ENCODE assay signal across 18 cellular contexts in the genomic region with DNA sequence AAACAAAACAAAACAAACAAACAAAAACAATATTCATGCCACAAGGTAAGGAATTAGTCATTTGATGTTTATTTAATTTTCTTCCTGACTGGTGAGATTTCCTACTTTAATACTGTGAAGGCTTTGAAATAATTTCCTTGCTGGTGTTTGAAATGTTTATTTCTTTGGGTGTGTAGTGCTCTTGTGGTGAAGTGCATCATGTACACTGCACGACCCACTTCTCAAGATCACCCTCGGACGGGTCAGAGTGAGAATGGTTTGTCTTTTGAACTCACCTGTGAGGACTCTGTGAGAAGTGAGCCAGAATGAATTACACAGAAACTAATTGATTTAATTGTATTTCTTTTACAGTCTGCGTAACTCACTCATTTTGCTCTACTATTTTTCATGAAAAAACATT.
DNase-seq lines count a peak whose midpoint lies in the region; ATAC-seq and TF ChIP-seq lines count a peak whose summit lies in the region.
"Had no signal": no experiment of that assay in that cellular context is flagged by ENCODE, and none has a peak within 500 bp of the region (broad histone marks: within the 10 kb centered on the region; RNA-seq: fewer than 3 reads in every experiment).

No MANE protein-coding gene starts in this region.

- no peak for DNase-seq in GM23338 (ENCODE audit: low spot score)
- DNase-seq in WTC11 (ENCODE audit: low spot score), result no peak
- DNase-seq in mesenchymal stem cell, result no peak
- no peak for DNase-seq in smooth muscle cell (lab: John Stamatoyannopoulos, UW; ENCODE audit: unreplicated experiment)
- no peak for DNase-seq in DMS114 treated with DMSO at 0.1 percent for 48 hours (lab: John Stamatoyannopoulos, UW; ENCODE audit: unreplicated experiment)
- no peak for DNase-seq in SKM-1 treated with dmso at 0.1 percent for 144 hours (lab: John Stamatoyannopoulos, UW; ENCODE audit: unreplicated experiment)
- no peak for DNase-seq in HuH-7.5 (ENCODE audit: low spot score)
- DNase-seq in foreskin keratinocyte, result no peak
- DNase-seq: CD4-positive, CD25-positive, alpha-beta regulatory T cell; DND-41; GDM1; NCI-H1436; NCI-H2029 treated with DMSO at 0.1 percent for 48 hours; NCI-H510A; NCI-H82; RPMI8226; SJCRH30 had no signal

- no peaks in the 10 kb centered on the region for H3F3A ChIP-seq in GM23338 (replicated peaks; ENCODE audit: low read depth)
- H3F3A ChIP-seq in smooth muscle cell (ENCODE audit: low read depth), result no peaks in the 10 kb centered on the region

- H2BK120ac ChIP-seq in mesenchymal stem cell (ENCODE audit: low read depth, low read length), result no peak overlapping the region

- no peak overlapping the region for H2BK15ac ChIP-seq in mesenchymal stem cell (ENCODE audit: low read depth, poor library complexity, severe bottlenecking)

- no peak overlapping the region for H4K8ac ChIP-seq in mesenchymal stem cell (ENCODE audit: low read length)

- H4K91ac ChIP-seq in mesenchymal stem cell (ENCODE audit: low read length), result no peak overlapping the region

- H3K23ac ChIP-seq in mesenchymal stem cell (ENCODE audit: low read length in 2 of 2), result no peak overlapping the region

- H2BK5ac ChIP-seq in mesenchymal stem cell (ENCODE audit: low read depth, low read length, poor library complexity, severe bottlenecking), result no peak overlapping the region

- H3K9me3 ChIP-seq in mesenchymal stem cell (ENCODE audit: control insufficient read depth, low read length), result no peaks in the 10 kb centered on the region
- H3K9me3 ChIP-seq in smooth muscle cell (replicated peaks; ENCODE audit: low read depth), result no peaks in the 10 kb centered on the region
- H3K9me3 ChIP-seq: SJCRH30 had no signal

- H3K4ac ChIP-seq in mesenchymal stem cell (ENCODE audit: low read depth in 1 of 2, low read length in 2 of 2), result no peak overlapping the region

- H3K18ac ChIP-seq in mesenchymal stem cell (ENCODE audit: low read depth in 1 of 2, low read length in 2 of 2), result no peak overlapping the region

- CTCF ChIA-PET in WTC11 (lab: Charles Lee), result interaction anchor here (0.7 to 3.5 kb wide), 2 partner anchors 22 to 186 kb away, joined by 3 to 36 read pairs; no protein-coding TSS in a partner anchor

- no peak overlapping the region for H2BK12ac ChIP-seq in mesenchymal stem cell (ENCODE audit: low read length in 2 of 2)

- H3K27me3 Mint-ChIP-seq in GM23338 (ENCODE audit: insufficient read depth, low read depth, poor library complexity) (no peaks in the 10 kb centered on the region), WTC11 (ENCODE audit: low read depth) (no peaks in the 10 kb centered on the region)
- H3K27me3 Mint-ChIP-seq: CD4-positive, CD25-positive, alpha-beta regulatory T cell; IgD-negative memory B cell had no signal

- peaks cover 13% of the 10 kb centered on the region; the same call in 2 of the 3 replicates for H3K4me1 Mint-ChIP-seq in GM23338
- peaks cover 23% of the 10 kb centered on the region for H3K4me1 Mint-ChIP-seq in WTC11
- H3K4me1 Mint-ChIP-seq: CD4-positive, CD25-positive, alpha-beta regulatory T cell; IgD-negative memory B cell had no signal

- H3K36me3 ChIP-seq in GM23338 (ENCODE audit: insufficient read depth), result no peaks in the 10 kb centered on the region
- H3K36me3 ChIP-seq in mesenchymal stem cell (ENCODE audit: control insufficient read depth in 1 of 2, insufficient read depth in 2 of 2, low read depth in 1 of 2, low read length in 2 of 2), result no peaks in the 10 kb centered on the region
- H3K36me3 ChIP-seq in smooth muscle cell (ENCODE audit: low read depth), result no peaks in the 10 kb centered on the region
- H3K36me3 ChIP-seq: SJCRH30 had no signal

- WGBS in mesenchymal stem cell, result 62% methylated on average over 3 of the region's 4 CpGs
- WGBS in smooth muscle cell (ENCODE audit: low lambda C conversion rate), result 92% methylated on average over 4 of the region's 4 CpGs

- H3K27ac Mint-ChIP-seq in GM23338, result peak overlapping the region; percentile 54; the same call in 1 of the 2 replicates
- peak overlapping the region; percentile 91 for H3K27ac Mint-ChIP-seq in WTC11
- H3K27ac Mint-ChIP-seq: CD4-positive, CD25-positive, alpha-beta regulatory T cell; IgD-negative memory B cell had no signal

- H2AFZ ChIP-seq in GM23338 (0 out of 2 replicates have a peak overlapping the region, but pooled peaks have one; percentile 0), mesenchymal stem cell (ENCODE audit: low read depth, low read length) (no peak overlapping the region), smooth muscle cell (ENCODE audit: low read depth) (peak overlapping the region; percentile 97)

- no peak overlapping the region for H3K4me3 Mint-ChIP-seq in GM23338
- no peak overlapping the region for H3K4me3 Mint-ChIP-seq in WTC11
- H3K4me3 Mint-ChIP-seq: CD4-positive, CD25-positive, alpha-beta regulatory T cell; IgD-negative memory B cell had no signal

- no peak overlapping the region for H2AK5ac ChIP-seq in mesenchymal stem cell (ENCODE audit: low read length, severe bottlenecking)

- H3K79me1 ChIP-seq in mesenchymal stem cell (replicated peaks; ENCODE audit: low read length, poor library complexity, severe bottlenecking), result no peaks in the 10 kb centered on the region

- no peaks in the 10 kb centered on the region for H3K79me2 ChIP-seq in GM23338 (replicated peaks; ENCODE audit: insufficient read depth)
- no peaks in the 10 kb centered on the region for H3K79me2 ChIP-seq in smooth muscle cell (ENCODE audit: low read depth)

- H3K9me3 Mint-ChIP-seq in GM23338, result no peaks in the 10 kb centered on the region
- 0 out of 2 replicates have a peak, but pooled peaks cover 3% of the 10 kb centered on the region for H3K9me3 Mint-ChIP-seq in WTC11

- H3K9ac ChIP-seq in mesenchymal stem cell (ENCODE audit: low read length) (peak overlapping the region; percentile 84), smooth muscle cell (ENCODE audit: low read depth) (no peak overlapping the region)

- H3K27ac ChIP-seq in GM23338 (ENCODE audit: low read depth), result peak overlapping the region; percentile 11; the same call in 1 of the 2 replicates
- no peak overlapping the region for H3K27ac ChIP-seq in mesenchymal stem cell (ENCODE audit: low read length, poor library complexity, severe bottlenecking)
- H3K27ac ChIP-seq in smooth muscle cell (ENCODE audit: low read depth), result peak overlapping the region; percentile 64
- H3K27ac ChIP-seq in foreskin keratinocyte, result no peak overlapping the region
- H3K27ac ChIP-seq: SJCRH30 had no signal

- no peaks in the 10 kb centered on the region for H3K9me2 ChIP-seq in GM23338 (ENCODE audit: insufficient read depth)

- H3K14ac ChIP-seq in mesenchymal stem cell (ENCODE audit: low read length in 2 of 2), result no peak overlapping the region

- TF ChIP-seq CTCF in GM23338 (conservative IDR thresholded peaks at IDR 0.05; ENCODE audit: low read depth in 2 of 2) (no peak), WTC11 (IDR thresholded peaks at IDR 0.05) (no peak), smooth muscle cell (IDR thresholded peaks at IDR 0.05; ENCODE audit: borderline replicate concordance, insufficient read depth, poor library complexity, severe bottlenecking) (no peak), foreskin keratinocyte (conservative IDR thresholded peaks at IDR 0.05) (no peak)

- H3K27me3 ChIP-seq in GM23338 (ENCODE audit: insufficient read depth), result no peaks in the 10 kb centered on the region
- H3K27me3 ChIP-seq in mesenchymal stem cell (ENCODE audit: control insufficient read depth in 1 of 2, insufficient read depth in 1 of 2, low read length in 2 of 2), result no peaks in the 10 kb centered on the region
- H3K27me3 ChIP-seq in smooth muscle cell (ENCODE audit: low read depth), result no peaks in the 10 kb centered on the region
- H3K27me3 ChIP-seq in foreskin keratinocyte, result no peaks in the 10 kb centered on the region
- H3K27me3 ChIP-seq: SJCRH30 had no signal

- no peaks in the 10 kb centered on the region for H4K20me1 ChIP-seq in GM23338 (replicated peaks; ENCODE audit: insufficient read depth)
- H4K20me1 ChIP-seq in smooth muscle cell (ENCODE audit: low read depth), result no peaks in the 10 kb centered on the region

- ATAC-seq in GM23338 (no peak), WTC11 (no peak), foreskin keratinocyte (no peak)

- POLR2A ChIA-PET in WTC11 (lab: Charles Lee), result no interaction called here

- H3K4me3 ChIP-seq in GM23338 (no peak overlapping the region), mesenchymal stem cell (ENCODE audit: insufficient read depth in 1 of 2, low read depth in 1 of 2, low read length in 2 of 2) (no peak overlapping the region), smooth muscle cell (no peak overlapping the region)
- H3K4me3 ChIP-seq: SJCRH30 had no signal

- no peaks in the 10 kb centered on the region for H3K36me3 Mint-ChIP-seq in GM23338 (ENCODE audit: low read depth)
- no peaks in the 10 kb centered on the region for H3K36me3 Mint-ChIP-seq in WTC11
- H3K36me3 Mint-ChIP-seq: CD4-positive, CD25-positive, alpha-beta regulatory T cell had no signal

- no peaks in the 10 kb centered on the region for H3K4me1 ChIP-seq in GM23338 (ENCODE audit: insufficient read depth)
- H3K4me1 ChIP-seq in mesenchymal stem cell (ENCODE audit: control insufficient read depth, insufficient read depth, low read depth, low read length), result no peaks in the 10 kb centered on the region
- H3K4me1 ChIP-seq in smooth muscle cell (ENCODE audit: low read depth), result peaks cover 7% of the 10 kb centered on the region
- H3K4me1 ChIP-seq in foreskin keratinocyte, result no peaks in the 10 kb centered on the region
- H3K4me1 ChIP-seq: SJCRH30 had no signal

- no peak overlapping the region for H3K4me2 ChIP-seq in GM23338
- no peak overlapping the region for H3K4me2 ChIP-seq in mesenchymal stem cell (ENCODE audit: low read length, poor library complexity, severe bottlenecking)
- no peak overlapping the region for H3K4me2 ChIP-seq in smooth muscle cell

TF ChIP-seq in GM23338, 12 proteins besides CTCF, POLR2A, EP300 and RAD21 (continues in another document):
- TF ChIP-seq STAT1 (IDR thresholded peaks at IDR 0.05; ENCODE audit: unreplicated experiment), result no peak
- TF ChIP-seq JUNB (IDR thresholded peaks at IDR 0.05; ENCODE audit: unreplicated experiment), result no peak

TF ChIP-seq in WTC11, 78 proteins besides CTCF, POLR2A, EP300 and RAD21:
- TF ChIP-seq ATF6 (CRISPR knock-in tag; IDR thresholded peaks at IDR 0.05) (no peak), SMAD4 (CRISPR knock-in tag; IDR thresholded peaks at IDR 0.05) (no peak)
TF ChIP-seq in WTC11: peak in this region for 0.

Comparison
In these comparisons a context has a peak if more than half of its experiments do, and no peak if none do; other contexts are left out.
1. H3K27ac ChIP-seq: peak in GM23338 (single experiment) and smooth muscle cell (single experiment); none in mesenchymal stem cell (single experiment) and foreskin keratinocyte (single experiment).